In the genomic region with DNA sequence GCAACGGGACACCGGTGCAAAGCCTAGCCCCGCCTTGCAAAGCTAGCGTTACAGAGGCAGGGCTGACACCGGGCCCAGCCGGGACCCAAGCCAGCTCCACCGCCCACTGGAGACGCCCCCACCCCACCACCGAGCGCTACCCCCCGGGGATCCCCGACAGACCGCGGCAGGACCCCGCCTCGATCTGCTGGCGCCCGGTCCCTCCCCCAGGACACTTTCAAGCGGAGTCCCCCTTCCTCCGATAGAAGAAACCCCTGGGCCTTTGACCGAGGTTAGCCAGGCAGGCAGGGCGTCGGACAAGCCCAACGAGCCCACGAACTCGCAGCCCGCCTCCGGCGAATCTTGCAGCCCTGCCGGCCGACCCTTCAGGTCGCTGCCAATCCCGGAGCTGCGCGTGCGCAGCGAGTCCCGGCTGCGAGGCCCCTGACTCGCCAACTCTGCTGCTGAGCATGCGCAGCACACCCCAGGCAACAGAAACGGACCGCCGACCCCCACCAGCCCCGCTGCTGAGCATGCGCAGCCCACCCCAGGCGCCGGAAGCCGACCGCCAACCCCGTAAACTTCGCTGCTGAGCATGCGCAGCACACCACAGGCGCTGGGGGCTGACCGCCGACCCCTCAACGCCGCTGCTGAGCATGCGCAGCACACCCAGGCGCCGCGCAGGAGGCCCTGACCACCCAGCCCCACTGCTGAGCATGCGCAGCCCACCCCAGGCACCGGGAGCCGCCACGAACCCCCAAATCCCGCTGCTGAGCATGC, we compare ENCODE assay signal across 1 cellular context.
TF ChIP-seq lines count a peak whose summit lies in the region.

No MANE protein-coding gene starts in this region.

TF ChIP-seq in K562, 482 proteins besides CTCF, POLR2A, EP300 and RAD21 (continues in another document):
- TF ChIP-seq FOXK1 (CRISPR knock-in tag; IDR thresholded peaks at IDR 0.05; ENCODE audit: borderline replicate concordance) (no peak), ZNF407 (IDR thresholded peaks at IDR 0.05; ENCODE audit: low read depth) (no peak), SRSF1 (IDR thresholded peaks at IDR 0.05; ENCODE audit: low read depth, low read length) (no peak), MLLT1 (IDR thresholded peaks at IDR 0.05) (peak in 1 of 2 experiments; percentile 44; a peak in 1 of 4 replicates), ZNF134 (CRISPR knock-in tag; conservative IDR thresholded peaks at IDR 0.05) (no peak), HOXB6 (CRISPR knock-in tag; IDR thresholded peaks at IDR 0.05; ENCODE audit: borderline replicate concordance) (no peak), POLR2AphosphoS5 (IDR thresholded peaks at IDR 0.05; ENCODE audit: control insufficient read depth, insufficient read depth, low read depth, low read length) (peak; percentile 69; the same call in 1 of the 2 replicates), CBFA2T3 (IDR thresholded peaks at IDR 0.05) (no peak), BRF2 (IDR thresholded peaks at IDR 0.05; ENCODE audit: borderline replicate concordance, insufficient read depth, insufficient read length) (no peak), NRF1 (conservative IDR thresholded peaks at IDR 0.05 in 1 of 2, IDR thresholded peaks at IDR 0.05 in 1 of 2) (peak; percentile 100), TBL1XR1 (IDR thresholded peaks at IDR 0.05; ENCODE audit: low read length in 2 of 2) (no peak), FIP1L1 (IDR thresholded peaks at IDR 0.05; ENCODE audit: low read depth, low read length, poor library complexity, severe bottlenecking) (peak; percentile 95), EGR1 (conservative IDR thresholded peaks at IDR 0.05) (peak; percentile 47), HDAC6 (IDR thresholded peaks at IDR 0.05; ENCODE audit: low read depth, low read length) (no peak), FOXO4 (CRISPR knock-in tag; IDR thresholded peaks at IDR 0.05) (no peak), CC2D1A (IDR thresholded peaks at IDR 0.05) (no peak), TGIF2 (CRISPR knock-in tag; IDR thresholded peaks at IDR 0.05) (no peak), SRSF3 (IDR thresholded peaks at IDR 0.05; ENCODE audit: insufficient read depth, low read length) (no peak), ZNF445 (CRISPR knock-in tag; IDR thresholded peaks at IDR 0.05; ENCODE audit: low read depth) (0 out of 2 replicates have a peak, but pooled peaks have one; percentile 25), YY1 (IDR thresholded peaks at IDR 0.05; ENCODE audit: borderline replicate concordance in 1 of 3, control insufficient read depth in 1 of 3, extremely low read depth in 1 of 3, insufficient read depth in 3 of 3, insufficient read length in 1 of 3, insufficient replicate concordance in 2 of 3, low read depth in 1 of 3, low read length in 2 of 3) (peak in 1 of 3 experiments; percentile 55), ELF4 (CRISPR knock-in tag; IDR thresholded peaks at IDR 0.05) (no peak), SAP30 (IDR thresholded peaks at IDR 0.05; ENCODE audit: borderline replicate concordance, insufficient read depth, low read depth, low read length, poor library complexity, severe bottlenecking) (no peak), MED1 (CRISPR knock-in tag; IDR thresholded peaks at IDR 0.05; ENCODE audit: borderline replicate concordance) (no peak)
- TF ChIP-seq, protein P1, sequence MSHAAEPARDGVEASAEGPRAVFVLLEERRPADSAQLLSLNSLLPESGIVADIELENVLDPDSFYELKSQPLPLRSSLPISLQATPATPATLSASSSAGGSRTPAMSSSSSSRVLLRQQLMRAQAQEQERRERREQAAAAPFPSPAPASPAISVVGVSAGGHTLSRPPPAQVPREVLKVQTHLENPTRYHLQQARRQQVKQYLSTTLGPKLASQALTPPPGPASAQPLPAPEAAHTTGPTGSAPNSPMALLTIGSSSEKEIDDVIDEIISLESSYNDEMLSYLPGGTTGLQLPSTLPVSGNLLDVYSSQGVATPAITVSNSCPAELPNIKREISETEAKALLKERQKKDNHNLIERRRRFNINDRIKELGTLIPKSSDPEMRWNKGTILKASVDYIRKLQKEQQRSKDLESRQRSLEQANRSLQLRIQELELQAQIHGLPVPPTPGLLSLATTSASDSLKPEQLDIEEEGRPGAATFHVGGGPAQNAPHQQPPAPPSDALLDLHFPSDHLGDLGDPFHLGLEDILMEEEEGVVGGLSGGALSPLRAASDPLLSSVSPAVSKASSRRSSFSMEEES (CRISPR knock-in tag; IDR thresholded peaks at IDR 0.05): no peak
- TF ChIP-seq, protein P2, sequence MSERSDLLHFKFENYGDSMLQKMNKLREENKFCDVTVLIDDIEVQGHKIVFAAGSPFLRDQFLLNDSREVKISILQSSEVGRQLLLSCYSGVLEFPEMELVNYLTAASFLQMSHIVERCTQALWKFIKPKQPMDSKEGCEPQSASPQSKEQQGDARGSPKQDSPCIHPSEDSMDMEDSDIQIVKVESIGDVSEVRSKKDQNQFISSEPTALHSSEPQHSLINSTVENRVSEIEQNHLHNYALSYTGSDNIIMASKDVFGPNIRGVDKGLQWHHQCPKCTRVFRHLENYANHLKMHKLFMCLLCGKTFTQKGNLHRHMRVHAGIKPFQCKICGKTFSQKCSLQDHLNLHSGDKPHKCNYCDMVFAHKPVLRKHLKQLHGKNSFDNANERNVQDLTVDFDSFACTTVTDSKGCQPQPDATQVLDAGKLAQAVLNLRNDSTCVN (CRISPR knock-in tag; IDR thresholded peaks at IDR 0.05): no peak
- TF ChIP-seq, protein P3, sequence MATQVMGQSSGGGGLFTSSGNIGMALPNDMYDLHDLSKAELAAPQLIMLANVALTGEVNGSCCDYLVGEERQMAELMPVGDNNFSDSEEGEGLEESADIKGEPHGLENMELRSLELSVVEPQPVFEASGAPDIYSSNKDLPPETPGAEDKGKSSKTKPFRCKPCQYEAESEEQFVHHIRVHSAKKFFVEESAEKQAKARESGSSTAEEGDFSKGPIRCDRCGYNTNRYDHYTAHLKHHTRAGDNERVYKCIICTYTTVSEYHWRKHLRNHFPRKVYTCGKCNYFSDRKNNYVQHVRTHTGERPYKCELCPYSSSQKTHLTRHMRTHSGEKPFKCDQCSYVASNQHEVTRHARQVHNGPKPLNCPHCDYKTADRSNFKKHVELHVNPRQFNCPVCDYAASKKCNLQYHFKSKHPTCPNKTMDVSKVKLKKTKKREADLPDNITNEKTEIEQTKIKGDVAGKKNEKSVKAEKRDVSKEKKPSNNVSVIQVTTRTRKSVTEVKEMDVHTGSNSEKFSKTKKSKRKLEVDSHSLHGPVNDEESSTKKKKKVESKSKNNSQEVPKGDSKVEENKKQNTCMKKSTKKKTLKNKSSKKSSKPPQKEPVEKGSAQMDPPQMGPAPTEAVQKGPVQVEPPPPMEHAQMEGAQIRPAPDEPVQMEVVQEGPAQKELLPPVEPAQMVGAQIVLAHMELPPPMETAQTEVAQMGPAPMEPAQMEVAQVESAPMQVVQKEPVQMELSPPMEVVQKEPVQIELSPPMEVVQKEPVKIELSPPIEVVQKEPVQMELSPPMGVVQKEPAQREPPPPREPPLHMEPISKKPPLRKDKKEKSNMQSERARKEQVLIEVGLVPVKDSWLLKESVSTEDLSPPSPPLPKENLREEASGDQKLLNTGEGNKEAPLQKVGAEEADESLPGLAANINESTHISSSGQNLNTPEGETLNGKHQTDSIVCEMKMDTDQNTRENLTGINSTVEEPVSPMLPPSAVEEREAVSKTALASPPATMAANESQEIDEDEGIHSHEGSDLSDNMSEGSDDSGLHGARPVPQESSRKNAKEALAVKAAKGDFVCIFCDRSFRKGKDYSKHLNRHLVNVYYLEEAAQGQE (CRISPR knock-in tag; IDR thresholded peaks at IDR 0.05; ENCODE audit: low read depth): no peak
- TF ChIP-seq, protein P4, sequence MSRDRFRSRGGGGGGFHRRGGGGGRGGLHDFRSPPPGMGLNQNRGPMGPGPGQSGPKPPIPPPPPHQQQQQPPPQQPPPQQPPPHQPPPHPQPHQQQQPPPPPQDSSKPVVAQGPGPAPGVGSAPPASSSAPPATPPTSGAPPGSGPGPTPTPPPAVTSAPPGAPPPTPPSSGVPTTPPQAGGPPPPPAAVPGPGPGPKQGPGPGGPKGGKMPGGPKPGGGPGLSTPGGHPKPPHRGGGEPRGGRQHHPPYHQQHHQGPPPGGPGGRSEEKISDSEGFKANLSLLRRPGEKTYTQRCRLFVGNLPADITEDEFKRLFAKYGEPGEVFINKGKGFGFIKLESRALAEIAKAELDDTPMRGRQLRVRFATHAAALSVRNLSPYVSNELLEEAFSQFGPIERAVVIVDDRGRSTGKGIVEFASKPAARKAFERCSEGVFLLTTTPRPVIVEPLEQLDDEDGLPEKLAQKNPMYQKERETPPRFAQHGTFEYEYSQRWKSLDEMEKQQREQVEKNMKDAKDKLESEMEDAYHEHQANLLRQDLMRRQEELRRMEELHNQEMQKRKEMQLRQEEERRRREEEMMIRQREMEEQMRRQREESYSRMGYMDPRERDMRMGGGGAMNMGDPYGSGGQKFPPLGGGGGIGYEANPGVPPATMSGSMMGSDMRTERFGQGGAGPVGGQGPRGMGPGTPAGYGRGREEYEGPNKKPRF (IDR thresholded peaks at IDR 0.05; ENCODE audit: low read depth, low read length): no peak
